1 cellular context compared by ENCODE assay signal in the genomic region with DNA sequence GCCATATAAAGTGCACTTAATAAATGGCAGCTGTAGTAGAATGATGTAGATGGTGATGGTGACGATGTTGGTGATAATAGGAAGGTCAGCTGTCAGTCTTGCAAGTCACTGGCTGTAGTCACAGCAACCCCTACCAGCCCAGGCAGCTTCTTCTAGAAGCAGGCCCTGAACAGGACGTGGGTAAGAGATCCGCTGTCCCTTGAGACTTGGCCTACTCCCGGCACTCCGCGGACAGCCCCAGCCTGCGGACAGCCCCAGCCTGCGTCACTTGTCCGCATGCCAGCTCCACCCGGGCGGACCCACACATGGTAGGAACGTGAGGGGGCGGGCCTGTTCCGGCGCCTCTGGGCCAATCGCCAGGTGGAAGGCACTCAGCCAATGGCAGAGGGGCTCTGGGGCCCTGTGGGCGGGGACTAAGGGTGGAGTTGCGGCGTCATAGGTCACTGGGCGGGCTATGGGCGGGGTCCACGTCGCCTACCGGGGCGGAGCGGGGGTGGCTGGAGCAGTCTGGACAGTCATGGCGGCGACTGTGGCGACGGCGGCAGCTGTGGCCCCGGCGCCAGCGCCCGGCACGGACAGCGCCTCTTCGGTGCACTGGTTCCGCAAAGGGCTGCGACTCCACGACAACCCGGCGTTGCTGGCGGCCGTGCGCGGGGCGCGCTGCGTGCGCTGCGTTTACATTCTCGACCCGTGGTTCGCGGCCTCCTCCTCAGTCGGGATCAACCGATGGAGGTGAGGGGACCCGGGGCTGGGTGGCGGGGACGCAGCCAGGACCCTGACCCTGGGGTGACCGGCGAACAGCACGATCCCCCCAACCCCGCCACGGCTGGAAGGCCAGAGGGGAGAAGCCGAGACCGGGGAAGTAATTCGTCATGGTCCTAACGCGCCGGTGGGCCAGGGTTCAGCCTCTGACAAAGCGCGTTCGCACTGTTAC.
TF ChIP-seq lines count a peak whose summit lies in the region.

A gene (plus strand): TSS at position 502 of the 934 bp plus-strand sequence. CDS start 16 bp downstream, at position 518.

TF ChIP-seq in GM12878, 131 proteins besides CTCF, POLR2A, EP300 and RAD21 (continued from another document and continues in another):
- TF ChIP-seq, protein P1, sequence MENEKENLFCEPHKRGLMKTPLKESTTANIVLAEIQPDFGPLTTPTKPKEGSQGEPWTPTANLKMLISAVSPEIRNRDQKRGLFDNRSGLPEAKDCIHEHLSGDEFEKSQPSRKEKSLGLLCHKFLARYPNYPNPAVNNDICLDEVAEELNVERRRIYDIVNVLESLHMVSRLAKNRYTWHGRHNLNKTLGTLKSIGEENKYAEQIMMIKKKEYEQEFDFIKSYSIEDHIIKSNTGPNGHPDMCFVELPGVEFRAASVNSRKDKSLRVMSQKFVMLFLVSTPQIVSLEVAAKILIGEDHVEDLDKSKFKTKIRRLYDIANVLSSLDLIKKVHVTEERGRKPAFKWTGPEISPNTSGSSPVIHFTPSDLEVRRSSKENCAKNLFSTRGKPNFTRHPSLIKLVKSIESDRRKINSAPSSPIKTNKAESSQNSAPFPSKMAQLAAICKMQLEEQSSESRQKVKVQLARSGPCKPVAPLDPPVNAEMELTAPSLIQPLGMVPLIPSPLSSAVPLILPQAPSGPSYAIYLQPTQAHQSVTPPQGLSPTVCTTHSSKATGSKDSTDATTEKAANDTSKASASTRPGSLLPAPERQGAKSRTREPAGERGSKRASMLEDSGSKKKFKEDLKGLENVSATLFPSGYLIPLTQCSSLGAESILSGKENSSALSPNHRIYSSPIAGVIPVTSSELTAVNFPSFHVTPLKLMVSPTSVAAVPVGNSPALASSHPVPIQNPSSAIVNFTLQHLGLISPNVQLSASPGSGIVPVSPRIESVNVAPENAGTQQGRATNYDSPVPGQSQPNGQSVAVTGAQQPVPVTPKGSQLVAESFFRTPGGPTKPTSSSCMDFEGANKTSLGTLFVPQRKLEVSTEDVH (IDR thresholded peaks at IDR 0.05; ENCODE audit: low read depth, partially characterized antibody), result no peak
- TF ChIP-seq BRCA1 (IDR thresholded peaks at IDR 0.05; ENCODE audit: low read depth, low read length), result no peak
- no peak for TF ChIP-seq ZNF274 (IDR thresholded peaks at IDR 0.05; ENCODE audit: insufficient read depth, insufficient read length)
- TF ChIP-seq ZNF622 (IDR thresholded peaks at IDR 0.05), result no peak
- peak; percentile 22; the same call in 1 of the 2 replicates for TF ChIP-seq TCF3 (IDR thresholded peaks at IDR 0.05; ENCODE audit: borderline replicate concordance, insufficient read depth, low read depth, low read length)
- TF ChIP-seq SIN3A (IDR thresholded peaks at IDR 0.05; ENCODE audit: low read depth, low read length), result peak; percentile 47; the same call in 1 of the 2 replicates
- TF ChIP-seq SMAD5 (IDR thresholded peaks at IDR 0.05; ENCODE audit: low read depth), result peak; percentile 44; the same call in 1 of the 2 replicates
- TF ChIP-seq MXI1 (IDR thresholded peaks at IDR 0.05; ENCODE audit: low read depth, low read length), result peak; percentile 90
- TF ChIP-seq MYC (IDR thresholded peaks at IDR 0.05; ENCODE audit: insufficient read depth, insufficient read length, insufficient replicate concordance, low read length, severe bottlenecking), result no peak
- no peak for TF ChIP-seq SPI1 (IDR thresholded peaks at IDR 0.05; ENCODE audit: borderline replicate concordance, insufficient read depth, low read depth, low read length)
- TF ChIP-seq SIX5 (IDR thresholded peaks at IDR 0.05; ENCODE audit: low read depth, low read length, severe bottlenecking), result no peak
- TF ChIP-seq POLR2AphosphoS2 (IDR thresholded peaks at IDR 0.05; ENCODE audit: low read depth, low read length), result peak; percentile 79; the same call in 1 of the 2 replicates
- no peak for TF ChIP-seq KAT2A (conservative IDR thresholded peaks at IDR 0.05; ENCODE audit: control insufficient read depth, low read depth, low read length)
- TF ChIP-seq, protein P2, sequence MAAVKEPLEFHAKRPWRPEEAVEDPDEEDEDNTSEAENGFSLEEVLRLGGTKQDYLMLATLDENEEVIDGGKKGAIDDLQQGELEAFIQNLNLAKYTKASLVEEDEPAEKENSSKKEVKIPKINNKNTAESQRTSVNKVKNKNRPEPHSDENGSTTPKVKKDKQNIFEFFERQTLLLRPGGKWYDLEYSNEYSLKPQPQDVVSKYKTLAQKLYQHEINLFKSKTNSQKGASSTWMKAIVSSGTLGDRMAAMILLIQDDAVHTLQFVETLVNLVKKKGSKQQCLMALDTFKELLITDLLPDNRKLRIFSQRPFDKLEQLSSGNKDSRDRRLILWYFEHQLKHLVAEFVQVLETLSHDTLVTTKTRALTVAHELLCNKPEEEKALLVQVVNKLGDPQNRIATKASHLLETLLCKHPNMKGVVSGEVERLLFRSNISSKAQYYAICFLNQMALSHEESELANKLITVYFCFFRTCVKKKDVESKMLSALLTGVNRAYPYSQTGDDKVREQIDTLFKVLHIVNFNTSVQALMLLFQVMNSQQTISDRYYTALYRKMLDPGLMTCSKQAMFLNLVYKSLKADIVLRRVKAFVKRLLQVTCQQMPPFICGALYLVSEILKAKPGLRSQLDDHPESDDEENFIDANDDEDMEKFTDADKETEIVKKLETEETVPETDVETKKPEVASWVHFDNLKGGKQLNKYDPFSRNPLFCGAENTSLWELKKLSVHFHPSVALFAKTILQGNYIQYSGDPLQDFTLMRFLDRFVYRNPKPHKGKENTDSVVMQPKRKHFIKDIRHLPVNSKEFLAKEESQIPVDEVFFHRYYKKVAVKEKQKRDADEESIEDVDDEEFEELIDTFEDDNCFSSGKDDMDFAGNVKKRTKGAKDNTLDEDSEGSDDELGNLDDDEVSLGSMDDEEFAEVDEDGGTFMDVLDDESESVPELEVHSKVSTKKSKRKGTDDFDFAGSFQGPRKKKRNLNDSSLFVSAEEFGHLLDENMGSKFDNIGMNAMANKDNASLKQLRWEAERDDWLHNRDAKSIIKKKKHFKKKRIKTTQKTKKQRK (IDR thresholded peaks at IDR 0.05; ENCODE audit: low read depth, low read length), result no peak
- peak; percentile 79 for TF ChIP-seq DPF2 (IDR thresholded peaks at IDR 0.05)
- TF ChIP-seq GABPA (IDR thresholded peaks at IDR 0.05; ENCODE audit: low read depth), result no peak
- TF ChIP-seq ZNF207 (IDR thresholded peaks at IDR 0.05; ENCODE audit: borderline replicate concordance), result no peak; the same call in 1 of the 2 replicates
- TF ChIP-seq EGR1 (IDR thresholded peaks at IDR 0.05; ENCODE audit: borderline replicate concordance in 1 of 2, low read depth in 2 of 2, low read length in 2 of 2), result peak in 1 of 2 experiments; percentile 90; a peak in 1 of 3 replicates
- no peak for TF ChIP-seq MTA3 (IDR thresholded peaks at IDR 0.05; ENCODE audit: borderline replicate concordance, low read length)
- TF ChIP-seq NFYA (IDR thresholded peaks at IDR 0.05; ENCODE audit: borderline replicate concordance, low read depth, low read length), result no peak
- 0 out of 2 replicates have a peak, but pooled peaks have one; percentile 38 for TF ChIP-seq ZSCAN29 (IDR thresholded peaks at IDR 0.05)
- no peak for TF ChIP-seq PML (IDR thresholded peaks at IDR 0.05; ENCODE audit: low read length)
- no peak for TF ChIP-seq RUNX3 (IDR thresholded peaks at IDR 0.05; ENCODE audit: low read length)
- TF ChIP-seq POLR2AphosphoS5 (IDR thresholded peaks at IDR 0.05; ENCODE audit: low read length), result peak; percentile 92
- TF ChIP-seq, protein P3, sequence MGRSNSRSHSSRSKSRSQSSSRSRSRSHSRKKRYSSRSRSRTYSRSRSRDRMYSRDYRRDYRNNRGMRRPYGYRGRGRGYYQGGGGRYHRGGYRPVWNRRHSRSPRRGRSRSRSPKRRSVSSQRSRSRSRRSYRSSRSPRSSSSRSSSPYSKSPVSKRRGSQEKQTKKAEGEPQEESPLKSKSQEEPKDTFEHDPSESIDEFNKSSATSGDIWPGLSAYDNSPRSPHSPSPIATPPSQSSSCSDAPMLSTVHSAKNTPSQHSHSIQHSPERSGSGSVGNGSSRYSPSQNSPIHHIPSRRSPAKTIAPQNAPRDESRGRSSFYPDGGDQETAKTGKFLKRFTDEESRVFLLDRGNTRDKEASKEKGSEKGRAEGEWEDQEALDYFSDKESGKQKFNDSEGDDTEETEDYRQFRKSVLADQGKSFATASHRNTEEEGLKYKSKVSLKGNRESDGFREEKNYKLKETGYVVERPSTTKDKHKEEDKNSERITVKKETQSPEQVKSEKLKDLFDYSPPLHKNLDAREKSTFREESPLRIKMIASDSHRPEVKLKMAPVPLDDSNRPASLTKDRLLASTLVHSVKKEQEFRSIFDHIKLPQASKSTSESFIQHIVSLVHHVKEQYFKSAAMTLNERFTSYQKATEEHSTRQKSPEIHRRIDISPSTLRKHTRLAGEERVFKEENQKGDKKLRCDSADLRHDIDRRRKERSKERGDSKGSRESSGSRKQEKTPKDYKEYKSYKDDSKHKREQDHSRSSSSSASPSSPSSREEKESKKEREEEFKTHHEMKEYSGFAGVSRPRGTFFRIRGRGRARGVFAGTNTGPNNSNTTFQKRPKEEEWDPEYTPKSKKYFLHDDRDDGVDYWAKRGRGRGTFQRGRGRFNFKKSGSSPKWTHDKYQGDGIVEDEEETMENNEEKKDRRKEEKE (IDR thresholded peaks at IDR 0.05), result no peak
- TF ChIP-seq, protein P4, sequence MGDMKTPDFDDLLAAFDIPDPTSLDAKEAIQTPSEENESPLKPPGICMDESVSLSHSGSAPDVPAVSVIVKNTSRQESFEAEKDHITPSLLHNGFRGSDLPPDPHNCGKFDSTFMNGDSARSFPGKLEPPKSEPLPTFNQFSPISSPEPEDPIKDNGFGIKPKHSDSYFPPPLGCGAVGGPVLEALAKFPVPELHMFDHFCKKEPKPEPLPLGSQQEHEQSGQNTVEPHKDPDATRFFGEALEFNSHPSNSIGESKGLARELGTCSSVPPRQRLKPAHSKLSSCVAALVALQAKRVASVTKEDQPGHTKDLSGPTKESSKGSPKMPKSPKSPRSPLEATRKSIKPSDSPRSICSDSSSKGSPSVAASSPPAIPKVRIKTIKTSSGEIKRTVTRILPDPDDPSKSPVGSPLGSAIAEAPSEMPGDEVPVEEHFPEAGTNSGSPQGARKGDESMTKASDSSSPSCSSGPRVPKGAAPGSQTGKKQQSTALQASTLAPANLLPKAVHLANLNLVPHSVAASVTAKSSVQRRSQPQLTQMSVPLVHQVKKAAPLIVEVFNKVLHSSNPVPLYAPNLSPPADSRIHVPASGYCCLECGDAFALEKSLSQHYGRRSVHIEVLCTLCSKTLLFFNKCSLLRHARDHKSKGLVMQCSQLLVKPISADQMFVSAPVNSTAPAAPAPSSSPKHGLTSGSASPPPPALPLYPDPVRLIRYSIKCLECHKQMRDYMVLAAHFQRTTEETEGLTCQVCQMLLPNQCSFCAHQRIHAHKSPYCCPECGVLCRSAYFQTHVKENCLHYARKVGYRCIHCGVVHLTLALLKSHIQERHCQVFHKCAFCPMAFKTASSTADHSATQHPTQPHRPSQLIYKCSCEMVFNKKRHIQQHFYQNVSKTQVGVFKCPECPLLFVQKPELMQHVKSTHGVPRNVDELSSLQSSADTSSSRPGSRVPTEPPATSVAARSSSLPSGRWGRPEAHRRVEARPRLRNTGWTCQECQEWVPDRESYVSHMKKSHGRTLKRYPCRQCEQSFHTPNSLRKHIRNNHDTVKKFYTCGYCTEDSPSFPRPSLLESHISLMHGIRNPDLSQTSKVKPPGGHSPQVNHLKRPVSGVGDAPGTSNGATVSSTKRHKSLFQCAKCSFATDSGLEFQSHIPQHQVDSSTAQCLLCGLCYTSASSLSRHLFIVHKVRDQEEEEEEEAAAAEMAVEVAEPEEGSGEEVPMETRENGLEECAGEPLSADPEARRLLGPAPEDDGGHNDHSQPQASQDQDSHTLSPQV (IDR thresholded peaks at IDR 0.05), result no peak
- no peak for TF ChIP-seq ZNF217 (IDR thresholded peaks at IDR 0.05)
- TF ChIP-seq ETV6 (conservative IDR thresholded peaks at IDR 0.05 in 1 of 2, IDR thresholded peaks at IDR 0.05 in 1 of 2; ENCODE audit: borderline replicate concordance in 1 of 2, low read depth in 1 of 2), result no peak
- TF ChIP-seq LARP7 (IDR thresholded peaks at IDR 0.05), result peak; percentile 84
- TF ChIP-seq ATF7 (IDR thresholded peaks at IDR 0.05; ENCODE audit: low read depth), result peak; percentile 79
- TF ChIP-seq NRF1 (conservative IDR thresholded peaks at IDR 0.05; ENCODE audit: low read depth, low read length), result 0 out of 2 replicates have a peak, but pooled peaks have one; percentile 5
- TF ChIP-seq NR2F1 (conservative IDR thresholded peaks at IDR 0.05), result peak; percentile 67
- peak; percentile 60; the same call in 1 of the 2 replicates for TF ChIP-seq GATAD2B (conservative IDR thresholded peaks at IDR 0.05; ENCODE audit: low read depth)
- TF ChIP-seq HCFC1 (IDR thresholded peaks at IDR 0.05; ENCODE audit: low read length), result peak; percentile 21; the same call in 1 of the 2 replicates
- TF ChIP-seq, protein P5, sequence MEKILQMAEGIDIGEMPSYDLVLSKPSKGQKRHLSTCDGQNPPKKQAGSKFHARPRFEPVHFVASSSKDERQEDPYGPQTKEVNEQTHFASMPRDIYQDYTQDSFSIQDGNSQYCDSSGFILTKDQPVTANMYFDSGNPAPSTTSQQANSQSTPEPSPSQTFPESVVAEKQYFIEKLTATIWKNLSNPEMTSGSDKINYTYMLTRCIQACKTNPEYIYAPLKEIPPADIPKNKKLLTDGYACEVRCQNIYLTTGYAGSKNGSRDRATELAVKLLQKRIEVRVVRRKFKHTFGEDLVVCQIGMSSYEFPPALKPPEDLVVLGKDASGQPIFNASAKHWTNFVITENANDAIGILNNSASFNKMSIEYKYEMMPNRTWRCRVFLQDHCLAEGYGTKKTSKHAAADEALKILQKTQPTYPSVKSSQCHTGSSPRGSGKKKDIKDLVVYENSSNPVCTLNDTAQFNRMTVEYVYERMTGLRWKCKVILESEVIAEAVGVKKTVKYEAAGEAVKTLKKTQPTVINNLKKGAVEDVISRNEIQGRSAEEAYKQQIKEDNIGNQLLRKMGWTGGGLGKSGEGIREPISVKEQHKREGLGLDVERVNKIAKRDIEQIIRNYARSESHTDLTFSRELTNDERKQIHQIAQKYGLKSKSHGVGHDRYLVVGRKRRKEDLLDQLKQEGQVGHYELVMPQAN (conservative IDR thresholded peaks at IDR 0.05), result peak; percentile 91
- TF ChIP-seq FOS (IDR thresholded peaks at IDR 0.05; ENCODE audit: borderline replicate concordance, extremely low read depth, insufficient read length), result no peak
- no peak for TF ChIP-seq RBBP5 (conservative IDR thresholded peaks at IDR 0.05)
- no peak for TF ChIP-seq SREBF2 (IDR thresholded peaks at IDR 0.05; ENCODE audit: low read length)
- no peak for TF ChIP-seq HDAC6 (IDR thresholded peaks at IDR 0.05; ENCODE audit: unreplicated experiment)
- no peak for TF ChIP-seq NR2C2 (IDR thresholded peaks at IDR 0.05; ENCODE audit: borderline replicate concordance, control insufficient read depth, insufficient read length, low read depth)
- peak; percentile 35; the same call in 1 of the 3 replicates for TF ChIP-seq POU2F2 (IDR thresholded peaks at IDR 0.05; ENCODE audit: borderline replicate concordance, low read depth, low read length)
- TF ChIP-seq, protein P6, sequence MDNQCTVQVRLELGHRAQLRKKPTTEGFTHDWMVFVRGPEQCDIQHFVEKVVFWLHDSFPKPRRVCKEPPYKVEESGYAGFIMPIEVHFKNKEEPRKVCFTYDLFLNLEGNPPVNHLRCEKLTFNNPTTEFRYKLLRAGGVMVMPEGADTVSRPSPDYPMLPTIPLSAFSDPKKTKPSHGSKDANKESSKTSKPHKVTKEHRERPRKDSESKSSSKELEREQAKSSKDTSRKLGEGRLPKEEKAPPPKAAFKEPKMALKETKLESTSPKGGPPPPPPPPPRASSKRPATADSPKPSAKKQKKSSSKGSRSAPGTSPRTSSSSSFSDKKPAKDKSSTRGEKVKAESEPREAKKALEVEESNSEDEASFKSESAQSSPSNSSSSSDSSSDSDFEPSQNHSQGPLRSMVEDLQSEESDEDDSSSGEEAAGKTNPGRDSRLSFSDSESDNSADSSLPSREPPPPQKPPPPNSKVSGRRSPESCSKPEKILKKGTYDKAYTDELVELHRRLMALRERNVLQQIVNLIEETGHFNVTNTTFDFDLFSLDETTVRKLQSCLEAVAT (IDR thresholded peaks at IDR 0.05), result peak; percentile 11; the same call in 1 of the 2 replicates
- no peak for TF ChIP-seq TARDBP (IDR thresholded peaks at IDR 0.05; ENCODE audit: borderline replicate concordance)
- TF ChIP-seq NFIC (IDR thresholded peaks at IDR 0.05; ENCODE audit: low read depth, low read length), result no peak
